9 cellular contexts compared by ENCODE assay signal in genomic region chr1:18681423-18681835, GRCh38. TPM values are rescaled to one million over a fixed set of nuclear protein-coding genes. Genes with fewer than 3 reads are reported as not detected.
DNase-seq lines count a peak whose midpoint lies in the region; ATAC-seq, FAIRE-seq and TF ChIP-seq lines count a peak whose summit lies in the region.
"Had no signal": no experiment of that assay in that cellular context is flagged by ENCODE, and none has a peak within 500 bp of the region (broad histone marks: within the 10 kb centered on the region; RNA-seq: fewer than 3 reads in every experiment).

No MANE protein-coding gene starts in this region.

- FAIRE-seq in RCC 7860 (lab: Jason Lieb, UNC), result no peak

- TF ChIP-seq CTCF in HFFc6 (IDR thresholded peaks at IDR 0.05) (peak; percentile 82), spleen (IDR thresholded peaks at IDR 0.05 in 8 of 11, conservative IDR thresholded peaks at IDR 0.05 in 3 of 11) (peak in 9 of 11 experiments; percentile 15 to 68 (median 43))

- no peaks in the 10 kb centered on the region for H3K9me3 ChIP-seq in spleen
- no peaks in the 10 kb centered on the region for H3K9me3 ChIP-seq in effector memory CD4-positive, alpha-beta T cell (ENCODE audit: control insufficient read depth, low read length)

- no peak overlapping the region for H3K4me3 ChIP-seq in spleen
- no peak overlapping the region for H3K4me3 ChIP-seq in effector memory CD4-positive, alpha-beta T cell (ENCODE audit: insufficient read depth, low read depth, low read length, poor library complexity, severe bottlenecking)

- ATAC-seq in activated CD4-positive, CD25-positive, alpha-beta regulatory T cell treated with anti-CD3 and anti-CD28 coated beads, Interleukin-2, amount 50 U/mL, for 24 hours, result no peak

- TF ChIP-seq POLR2A in erythroblast (IDR thresholded peaks at IDR 0.05; ENCODE audit: low read length), result no peak
- no peak for TF ChIP-seq POLR2A in spleen (IDR thresholded peaks at IDR 0.05)

- H3K27ac Mint-ChIP-seq in HFFc6, result no peak overlapping the region
- H3K27ac Mint-ChIP-seq: naive B cell had no signal

- no peak overlapping the region for H3K27ac ChIP-seq in spleen
- no peak overlapping the region for H3K27ac ChIP-seq in effector memory CD4-positive, alpha-beta T cell (ENCODE audit: insufficient read depth, low read length, poor library complexity, severe bottlenecking)

- peaks cover 25% of the 10 kb centered on the region for H3K27me3 Mint-ChIP-seq in HFFc6 (ENCODE audit: insufficient read depth)

- peaks cover 0 to 72% (median 4%) of the 10 kb centered on the region in 7 donors for H3K27me3 ChIP-seq in spleen (replicated peaks in 1 of 7)
- no peaks in the 10 kb centered on the region for H3K27me3 ChIP-seq in effector memory CD4-positive, alpha-beta T cell (replicated peaks; ENCODE audit: control insufficient read depth, insufficient read depth, low read length, poor library complexity, severe bottlenecking)

- H3K4me1 ChIP-seq in spleen, result no peaks in the 10 kb centered on the region
- H3K4me1 ChIP-seq in effector memory CD4-positive, alpha-beta T cell (ENCODE audit: control insufficient read depth, insufficient read depth, low read length, poor library complexity, severe bottlenecking), result no peaks in the 10 kb centered on the region

- DNase-seq in DMS114 treated with DMSO at 0.1 percent for 48 hours (lab: John Stamatoyannopoulos, UW; ENCODE audit: unreplicated experiment) (peak; percentile 35), HFFc6 (peak; percentile 45), RCC 7860 (ENCODE audit: low spot score) (peak; percentile 59), erythroblast (lab: John Stamatoyannopoulos, UW) (peak; percentile 22 to 40), spleen (no peak)
- DNase-seq in effector memory CD4-positive, alpha-beta T cell, result no peak
- DNase-seq in stimulated activated CD4-positive, alpha-beta T cell treated with anti-CD3 and anti-CD28 coated beads, Interleukin-2, amount 100 ng/mL, for 24 hours, result no peak
- DNase-seq: naive B cell had no signal

- no peaks in the 10 kb centered on the region for H3K36me3 ChIP-seq in spleen
- H3K36me3 ChIP-seq in effector memory CD4-positive, alpha-beta T cell (ENCODE audit: control insufficient read depth, insufficient read depth, low read length), result no peaks in the 10 kb centered on the region

- 60 to 74% (median 72%) methylated on average over 4 of the region's 4 CpGs for WGBS in spleen, 5 donors

- intact Hi-C loops in spleen (cut with DNase I; ENCODE audit: low total_unique reads), result no loop called here

- no peak overlapping the region for H3K4me3 Mint-ChIP-seq in HFFc6
- H3K4me3 Mint-ChIP-seq: naive B cell had no signal

- no peaks in the 10 kb centered on the region for H3K9me3 Mint-ChIP-seq in HFFc6

- H3K36me3 Mint-ChIP-seq in HFFc6 (ENCODE audit: low read depth), result no peaks in the 10 kb centered on the region
- H3K36me3 Mint-ChIP-seq: naive B cell had no signal

- no peaks in the 10 kb centered on the region for H3K4me1 Mint-ChIP-seq in HFFc6 (ENCODE audit: low read depth)
- H3K4me1 Mint-ChIP-seq: naive B cell had no signal

RNA-seq across cellular contexts. Expression of gene PAX7, which starts 50.8 kb away (rescaled TPM):
- total RNA-seq in HFFc6 (2021; fragmentation: NEBNext Ultra II Directional; extraction: Animal tissue kit (Norgen Biotek cat#: 25700)), result not detected
- total RNA-seq in spleen, result not detected
- not detected for polyA plus RNA-seq in spleen

Comparison
In these comparisons a context has a peak if more than half of its experiments do, and no peak if none do; other contexts are left out.
1. DNase-seq: peak in DMS114 treated with DMSO at 0.1 percent for 48 hours (single experiment), HFFc6 (single experiment), RCC 7860 (single experiment) and erythroblast (2 of 2); none in spleen (single experiment), effector memory CD4-positive, alpha-beta T cell (0 of 3) and stimulated activated CD4-positive, alpha-beta T cell treated with anti-CD3 and anti-CD28 coated beads, Interleukin-2, amount 100 ng/mL, for 24 hours (0 of 2).